In the genomic region with DNA sequence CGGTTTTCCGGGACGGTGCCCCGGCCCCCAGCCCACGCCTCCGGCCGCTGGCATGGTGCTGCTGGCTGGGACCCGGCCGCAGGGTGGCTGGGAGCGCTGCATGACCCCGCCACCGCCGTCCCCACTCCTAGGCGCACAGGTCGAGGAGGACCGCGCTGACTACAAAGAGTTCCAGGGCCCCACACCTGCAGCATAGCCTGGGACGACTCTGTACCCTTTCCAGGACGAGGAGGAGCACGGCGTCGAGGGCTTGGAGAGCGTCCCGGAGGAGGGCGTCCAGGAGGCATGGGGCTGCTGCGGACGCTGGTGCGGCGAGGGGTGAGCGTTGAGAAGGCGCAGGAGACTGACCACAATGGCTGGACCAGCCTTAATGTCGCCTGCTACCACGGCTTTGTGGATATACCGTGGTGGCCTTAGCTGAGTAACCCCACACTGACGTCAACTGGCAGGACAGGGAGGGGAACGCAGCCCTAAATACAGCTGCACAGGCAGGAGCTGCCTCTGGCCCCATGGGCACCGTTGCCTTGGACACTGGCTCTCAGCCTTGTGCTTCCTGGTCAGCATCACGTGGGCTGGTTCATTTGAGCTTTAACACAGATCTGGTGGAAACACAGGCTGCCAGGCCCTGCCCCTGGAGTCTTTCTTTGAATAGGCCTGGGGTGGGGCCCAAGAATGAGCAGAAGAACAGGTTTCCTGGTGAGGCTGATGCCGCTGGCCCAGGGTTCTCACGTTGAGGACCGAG, we compare ENCODE assay signal across 9 cellular contexts. TPM values are rescaled to one million over a fixed set of nuclear protein-coding genes. Genes with fewer than 3 reads are reported as not detected.
DNase-seq lines count a peak whose midpoint lies in the region; ATAC-seq and TF ChIP-seq lines count a peak whose summit lies in the region.
"Had no signal": no experiment of that assay in that cellular context is flagged by ENCODE, and none has a peak within 500 bp of the region (broad histone marks: within the 10 kb centered on the region; RNA-seq: fewer than 3 reads in every experiment).

No MANE protein-coding gene starts in this region.

- TF ChIP-seq CTCF in psoas muscle (IDR thresholded peaks at IDR 0.05): no peak

- DNase-seq in DMS53 treated with DMSO at 0.1 percent for 48 hours (lab: John Stamatoyannopoulos, UW; ENCODE audit: unreplicated experiment) (peak; percentile 77), NCI-H1930 (lab: John Stamatoyannopoulos, UW) (peak; percentile 68 to 79), epithelial cell of prostate (ENCODE audit: low read depth, low spot score) (peak; percentile 1), psoas muscle (peak; percentile 19 to 61), 8988T (no peak), NCI-H1694 treated with DMSO at 0.1 percent for 48 hours (lab: John Stamatoyannopoulos, UW) (no peak)

- peak overlapping the region; percentile 66 for H3K27ac ChIP-seq in epithelial cell of prostate
- H3K27ac ChIP-seq in psoas muscle: no peak overlapping the region

- peak overlapping the region; percentile 71 for H3K4me3 ChIP-seq in psoas muscle

- peaks cover 0 to 18% (median 0%) of the 10 kb centered on the region in 3 donors for H3K27me3 ChIP-seq in psoas muscle (ENCODE audit: insufficient read depth in 3 of 3, low read length in 2 of 3)

- ATAC-seq in psoas muscle: no peak
- ATAC-seq in HG03175 (IDR thresholded peaks at IDR 0.05; ENCODE audit: unreplicated experiment): no peak
- ATAC-seq in GM21447 (IDR thresholded peaks at IDR 0.05; ENCODE audit: unreplicated experiment): no peak

- H3K36me3 ChIP-seq in psoas muscle (ENCODE audit: insufficient read depth in 1 of 2, low read depth in 1 of 2): no peaks in the 10 kb centered on the region

- H3K4me1 ChIP-seq in psoas muscle: no peaks in the 10 kb centered on the region

- no peaks in the 10 kb centered on the region for H3K9me3 ChIP-seq in psoas muscle

- intact Hi-C loops in psoas muscle (cut with DNase I): no loop called here

- 70 to 75% (median 75%) methylated on average over 41 of the region's 41 CpGs for WGBS in psoas muscle, 3 donors

RNA-seq across cellular contexts. Expression of gene TRIM43B, which starts 40.9 kb away (rescaled TPM):
- not detected for total RNA-seq in psoas muscle
- polyA plus RNA-seq in psoas muscle: not detected
- total RNA-seq: pulmonary artery endothelial cell had no signal

Comparison
In these comparisons a context has a peak if more than half of its experiments do, and no peak if none do; other contexts are left out.
1. DNase-seq: peak in DMS53 treated with DMSO at 0.1 percent for 48 hours (single experiment), NCI-H1930 (2 of 2), epithelial cell of prostate (single experiment) and psoas muscle (2 of 2); none in 8988T (single experiment) and NCI-H1694 treated with DMSO at 0.1 percent for 48 hours (single experiment).